Comparison of ENCODE assay signal across 1 cellular context in genomic region chr6:143971453-143971852, GRCh38.
TF ChIP-seq lines count a peak whose summit lies in the region.

No MANE protein-coding gene starts in this region.

TF ChIP-seq in GM23338, 12 proteins besides CTCF, POLR2A, EP300 and RAD21:
- no peak for TF ChIP-seq ZNF462 (CRISPR knock-in tag; IDR thresholded peaks at IDR 0.05)
- TF ChIP-seq NANOG (IDR thresholded peaks at IDR 0.05; ENCODE audit: borderline replicate concordance), result no peak
